In the genomic region with DNA sequence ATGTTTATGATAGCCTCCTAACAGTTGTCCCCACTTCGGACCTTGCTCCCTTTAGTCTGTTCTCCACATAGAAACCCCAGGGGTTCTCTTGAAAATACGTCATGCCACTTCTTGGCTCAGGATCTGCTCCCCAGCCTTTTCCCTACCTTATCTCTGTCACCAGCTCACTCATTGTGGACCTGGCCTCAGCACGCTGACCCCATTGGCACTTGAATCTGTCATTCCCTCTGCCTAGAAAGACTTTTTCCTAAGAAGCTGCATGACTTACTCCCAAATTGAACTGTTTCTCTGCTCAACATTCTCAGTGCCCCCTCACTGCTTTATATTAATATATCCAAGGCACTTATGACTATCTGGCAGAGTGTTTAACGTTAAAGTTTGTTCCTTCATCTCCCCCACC, we compare ENCODE assay signal across 1 cellular context.
TF ChIP-seq lines count a peak whose summit lies in the region.

No MANE protein-coding gene starts in this region.

TF ChIP-seq in K562, 482 proteins besides CTCF, POLR2A, EP300 and RAD21 (continued from another document):
- TF ChIP-seq NFRKB (IDR thresholded peaks at IDR 0.05; ENCODE audit: low read depth) (no peak), POLR2AphosphoS5 (IDR thresholded peaks at IDR 0.05; ENCODE audit: control insufficient read depth, insufficient read depth, low read depth, low read length) (no peak), RFX7 (CRISPR knock-in tag; IDR thresholded peaks at IDR 0.05) (no peak), CBFA2T2 (conservative IDR thresholded peaks at IDR 0.05) (no peak), RBBP5 (IDR thresholded peaks at IDR 0.05; ENCODE audit: borderline replicate concordance, insufficient read depth, low read length, poor library complexity, severe bottlenecking) (no peak), ZBTB17 (CRISPR knock-in tag; IDR thresholded peaks at IDR 0.05) (no peak), ZNF79 (CRISPR knock-in tag; IDR thresholded peaks at IDR 0.05; ENCODE audit: low read depth) (no peak)
- TF ChIP-seq, protein P1, sequence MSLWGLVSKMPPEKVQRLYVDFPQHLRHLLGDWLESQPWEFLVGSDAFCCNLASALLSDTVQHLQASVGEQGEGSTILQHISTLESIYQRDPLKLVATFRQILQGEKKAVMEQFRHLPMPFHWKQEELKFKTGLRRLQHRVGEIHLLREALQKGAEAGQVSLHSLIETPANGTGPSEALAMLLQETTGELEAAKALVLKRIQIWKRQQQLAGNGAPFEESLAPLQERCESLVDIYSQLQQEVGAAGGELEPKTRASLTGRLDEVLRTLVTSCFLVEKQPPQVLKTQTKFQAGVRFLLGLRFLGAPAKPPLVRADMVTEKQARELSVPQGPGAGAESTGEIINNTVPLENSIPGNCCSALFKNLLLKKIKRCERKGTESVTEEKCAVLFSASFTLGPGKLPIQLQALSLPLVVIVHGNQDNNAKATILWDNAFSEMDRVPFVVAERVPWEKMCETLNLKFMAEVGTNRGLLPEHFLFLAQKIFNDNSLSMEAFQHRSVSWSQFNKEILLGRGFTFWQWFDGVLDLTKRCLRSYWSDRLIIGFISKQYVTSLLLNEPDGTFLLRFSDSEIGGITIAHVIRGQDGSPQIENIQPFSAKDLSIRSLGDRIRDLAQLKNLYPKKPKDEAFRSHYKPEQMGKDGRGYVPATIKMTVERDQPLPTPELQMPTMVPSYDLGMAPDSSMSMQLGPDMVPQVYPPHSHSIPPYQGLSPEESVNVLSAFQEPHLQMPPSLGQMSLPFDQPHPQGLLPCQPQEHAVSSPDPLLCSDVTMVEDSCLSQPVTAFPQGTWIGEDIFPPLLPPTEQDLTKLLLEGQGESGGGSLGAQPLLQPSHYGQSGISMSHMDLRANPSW (CRISPR knock-in tag; IDR thresholded peaks at IDR 0.05) = no peak
- TF ChIP-seq, protein P2, sequence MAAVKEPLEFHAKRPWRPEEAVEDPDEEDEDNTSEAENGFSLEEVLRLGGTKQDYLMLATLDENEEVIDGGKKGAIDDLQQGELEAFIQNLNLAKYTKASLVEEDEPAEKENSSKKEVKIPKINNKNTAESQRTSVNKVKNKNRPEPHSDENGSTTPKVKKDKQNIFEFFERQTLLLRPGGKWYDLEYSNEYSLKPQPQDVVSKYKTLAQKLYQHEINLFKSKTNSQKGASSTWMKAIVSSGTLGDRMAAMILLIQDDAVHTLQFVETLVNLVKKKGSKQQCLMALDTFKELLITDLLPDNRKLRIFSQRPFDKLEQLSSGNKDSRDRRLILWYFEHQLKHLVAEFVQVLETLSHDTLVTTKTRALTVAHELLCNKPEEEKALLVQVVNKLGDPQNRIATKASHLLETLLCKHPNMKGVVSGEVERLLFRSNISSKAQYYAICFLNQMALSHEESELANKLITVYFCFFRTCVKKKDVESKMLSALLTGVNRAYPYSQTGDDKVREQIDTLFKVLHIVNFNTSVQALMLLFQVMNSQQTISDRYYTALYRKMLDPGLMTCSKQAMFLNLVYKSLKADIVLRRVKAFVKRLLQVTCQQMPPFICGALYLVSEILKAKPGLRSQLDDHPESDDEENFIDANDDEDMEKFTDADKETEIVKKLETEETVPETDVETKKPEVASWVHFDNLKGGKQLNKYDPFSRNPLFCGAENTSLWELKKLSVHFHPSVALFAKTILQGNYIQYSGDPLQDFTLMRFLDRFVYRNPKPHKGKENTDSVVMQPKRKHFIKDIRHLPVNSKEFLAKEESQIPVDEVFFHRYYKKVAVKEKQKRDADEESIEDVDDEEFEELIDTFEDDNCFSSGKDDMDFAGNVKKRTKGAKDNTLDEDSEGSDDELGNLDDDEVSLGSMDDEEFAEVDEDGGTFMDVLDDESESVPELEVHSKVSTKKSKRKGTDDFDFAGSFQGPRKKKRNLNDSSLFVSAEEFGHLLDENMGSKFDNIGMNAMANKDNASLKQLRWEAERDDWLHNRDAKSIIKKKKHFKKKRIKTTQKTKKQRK (IDR thresholded peaks at IDR 0.05; ENCODE audit: borderline replicate concordance, low read depth, low read length) = no peak
TF ChIP-seq in K562: peak in this region for 0.
